In genomic region chr7:128168667-128169210, GRCh38 we compare ENCODE assay signal across 7 cellular contexts.
DNase-seq lines count a peak whose midpoint lies in the region; ATAC-seq, FAIRE-seq and TF ChIP-seq lines count a peak whose summit lies in the region.

No MANE protein-coding gene starts in this region.

- TF ChIP-seq POLR2A in endothelial cell of umbilical vein (IDR thresholded peaks at IDR 0.05; ENCODE audit: low read depth, low read length), result no peak

- peaks cover 92% of the 10 kb centered on the region for H3K27me3 Mint-ChIP-seq in neural crest cell (ENCODE audit: low read depth)

- TF ChIP-seq CTCF in endothelial cell of umbilical vein (IDR thresholded peaks at IDR 0.05; ENCODE audit: extremely low read depth in 1 of 2, insufficient read depth in 1 of 2, low read depth in 1 of 2, low read length in 2 of 2) (no peak), neural crest cell (conservative IDR thresholded peaks at IDR 0.05) (no peak)

- H3K27ac Mint-ChIP-seq in neural crest cell (ENCODE audit: unreplicated experiment), result no peak overlapping the region

- CTCF ChIA-PET in endothelial cell of umbilical vein (lab: Charles Lee), result no interaction called here

- H3K27me3 ChIP-seq in endothelial cell of umbilical vein (ENCODE audit: control insufficient read depth in 2 of 2, insufficient read depth in 2 of 2, low read length in 2 of 2), result peaks cover 59 to 61% of the 10 kb centered on the region in 2 experiments

- H3K36me3 ChIP-seq in endothelial cell of umbilical vein (ENCODE audit: control insufficient read depth in 2 of 2, extremely low read depth in 1 of 2, insufficient read depth in 2 of 2, low read length in 2 of 2), result no peaks in the 10 kb centered on the region

- H3K79me2 ChIP-seq in endothelial cell of umbilical vein (ENCODE audit: control insufficient read depth, insufficient read depth, low read length), result no peaks in the 10 kb centered on the region

- H3K4me3 ChIP-seq in endothelial cell of umbilical vein (replicated peaks in 1 of 3; ENCODE audit: insufficient read depth in 1 of 3, low read depth in 1 of 3, low read length in 3 of 3), result no peak overlapping the region

- no peak overlapping the region for H3K4me2 ChIP-seq in endothelial cell of umbilical vein (ENCODE audit: insufficient read depth, low read length)

- no TSS peak for BruUV-seq in endothelial cell of umbilical vein (replicated peaks; lab: Mats Ljungman, UMichigan)

- peaks cover 11% of the 10 kb centered on the region for H3K4me1 Mint-ChIP-seq in neural crest cell

- H3K4me3 Mint-ChIP-seq in neural crest cell, result peak overlapping the region; percentile 85

- no peaks in the 10 kb centered on the region for H3K9me3 ChIP-seq in endothelial cell of umbilical vein (replicated peaks; ENCODE audit: control insufficient read depth, insufficient read depth, low read length)

- H3K9me3 Mint-ChIP-seq in neural crest cell, result no peaks in the 10 kb centered on the region

- H3K9me1 ChIP-seq in endothelial cell of umbilical vein (replicated peaks; ENCODE audit: control insufficient read depth, extremely low read depth, insufficient read depth, low read length), result no peaks in the 10 kb centered on the region

- H4K20me1 ChIP-seq in endothelial cell of umbilical vein (replicated peaks; ENCODE audit: control insufficient read depth, extremely low read depth, insufficient read depth, low read length), result no peaks in the 10 kb centered on the region

- H2AFZ ChIP-seq in endothelial cell of umbilical vein (ENCODE audit: low read depth, low read length), result no peak overlapping the region

- no peak overlapping the region for H3K9ac ChIP-seq in endothelial cell of umbilical vein (replicated peaks; ENCODE audit: extremely low read depth, insufficient read depth, low read length)

- no peaks in the 10 kb centered on the region for H3K36me3 Mint-ChIP-seq in neural crest cell (ENCODE audit: low read depth)

- POLR2A ChIA-PET in endothelial cell of umbilical vein (lab: Charles Lee), result no interaction called here

- dilution Hi-C loops in endothelial cell of umbilical vein (cut with MboI; ENCODE audit: extremely low pct_ligation_motif_present, low sequenced_read_pairs), result no loop called here

- DNase-seq in ELR (ENCODE audit: low read depth) (peak; percentile 8), NCI-H69 (lab: John Stamatoyannopoulos, UW) (peak; percentile 65), endothelial cell of umbilical vein (ENCODE audit: low read depth, low spot score) (peak; percentile 12), neural crest cell (ENCODE audit: low read depth, low spot score) (peak; percentile 72), NCI-H1436 (lab: John Stamatoyannopoulos, UW) (no peak), Ammon's horn (ENCODE audit: low spot score) (no peak)

- ATAC-seq in HG02678 (IDR thresholded peaks at IDR 0.05; ENCODE audit: unreplicated experiment), result no peak

- no peak for FAIRE-seq in endothelial cell of umbilical vein (lab: Jason Lieb, UNC)

- H3K4me1 ChIP-seq in endothelial cell of umbilical vein (ENCODE audit: control insufficient read depth, extremely low read depth, insufficient read depth, low read length), result peaks cover 2% of the 10 kb centered on the region

- no peak overlapping the region for H3K27ac ChIP-seq in endothelial cell of umbilical vein (ENCODE audit: insufficient read depth, low read depth, low read length)

- intact Hi-C loops in endothelial cell of umbilical vein (cut with micrococcal nuclease), result no loop called here

TF ChIP-seq in endothelial cell of umbilical vein, 7 proteins besides CTCF, POLR2A, EP300 and RAD21:
- TF ChIP-seq, protein P1, sequence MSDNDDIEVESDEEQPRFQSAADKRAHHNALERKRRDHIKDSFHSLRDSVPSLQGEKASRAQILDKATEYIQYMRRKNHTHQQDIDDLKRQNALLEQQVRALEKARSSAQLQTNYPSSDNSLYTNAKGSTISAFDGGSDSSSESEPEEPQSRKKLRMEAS (IDR thresholded peaks at IDR 0.05; ENCODE audit: insufficient read depth, insufficient read length), result no peak
- TF ChIP-seq GATA2 (IDR thresholded peaks at IDR 0.05; ENCODE audit: insufficient read depth, insufficient read length, low read depth, low read length) (no peak), FOS (IDR thresholded peaks at IDR 0.05; ENCODE audit: borderline replicate concordance, insufficient read depth, low read length) (no peak), POLR2AphosphoS5 (IDR thresholded peaks at IDR 0.05; ENCODE audit: insufficient read depth, low read depth, low read length) (no peak), EZH2 (IDR thresholded peaks at IDR 0.05; ENCODE audit: borderline replicate concordance, low read depth, low read length, severe bottlenecking) (no peak), JUN (IDR thresholded peaks at IDR 0.05; ENCODE audit: borderline replicate concordance, insufficient read depth, insufficient read length, low read depth) (no peak)

Comparison
In these comparisons a context has a peak if more than half of its experiments do, and no peak if none do; other contexts are left out.
1. DNase-seq: peak in ELR (single experiment), NCI-H69 (single experiment), endothelial cell of umbilical vein (single experiment) and neural crest cell (single experiment); none in NCI-H1436 (single experiment) and Ammon's horn (single experiment).